ENCODE assay signal across 16 cellular contexts in the genomic region with DNA sequence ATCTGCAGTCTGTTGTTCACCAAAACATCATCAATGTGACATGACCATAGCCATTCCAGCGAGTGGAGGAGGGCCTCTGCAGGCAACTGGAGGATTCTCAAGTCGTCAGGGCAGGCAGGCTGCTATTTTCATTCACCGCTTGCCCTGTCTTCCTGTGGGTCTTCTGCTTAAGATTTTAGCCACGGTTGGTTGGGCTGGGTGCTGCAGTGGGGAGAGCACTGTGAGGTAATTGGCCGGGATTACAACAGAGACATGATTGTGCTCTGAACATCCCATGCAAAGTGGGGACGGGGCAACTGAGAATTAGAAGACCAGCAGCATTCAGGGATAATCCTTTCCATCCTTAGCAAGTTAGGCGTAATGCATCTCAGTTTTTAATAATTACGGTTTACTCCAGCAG.
"Had no signal": no experiment of that assay in that cellular context is flagged by ENCODE, and none has a peak within 500 bp of the region (broad histone marks: within the 10 kb centered on the region; RNA-seq: fewer than 3 reads in every experiment).

No MANE protein-coding gene starts in this region.

- H3K4me1 ChIP-seq: ascending aorta, gastrocnemius medialis, heart right ventricle, prostate gland, right lobe of liver, tibial nerve had no signal

- H3K4me1 Mint-ChIP-seq: activated naive CD8-positive, alpha-beta T cell treated with anti-CD3 and anti-CD28 coated beads, Interleukin-2, amount 50 U/mL, for 24 hours; activated T-helper 17 cell treated with anti-CD3 and anti-CD28 coated beads, Interleukin-2, amount 50 U/mL, for 72 hours; nephron had no signal

- H3K36me3 ChIP-seq: ascending aorta, heart right ventricle, prostate gland, right lobe of liver, vagina had no signal

- H3K27ac Mint-ChIP-seq: activated naive CD4-positive, alpha-beta T cell treated with anti-CD3 and anti-CD28 coated beads for 36 hours; activated naive CD8-positive, alpha-beta T cell treated with anti-CD3 and anti-CD28 coated beads, Interleukin-2, amount 50 U/mL, for 24 hours; activated T-helper 17 cell treated with anti-CD3 and anti-CD28 coated beads, Interleukin-2, amount 50 U/mL, for 72 hours; nephron; T-helper 2 cell treated with Interferon-gamma antibody and Interleukin-4, amounts not matched to agents 5 μg/mL and 100 μg/mL, for 36 hours had no signal

- H3K4me3 Mint-ChIP-seq: activated naive CD4-positive, alpha-beta T cell treated with anti-CD3 and anti-CD28 coated beads for 36 hours; activated naive CD8-positive, alpha-beta T cell treated with anti-CD3 and anti-CD28 coated beads, Interleukin-2, amount 50 U/mL, for 24 hours; activated T-helper 17 cell treated with anti-CD3 and anti-CD28 coated beads, Interleukin-2, amount 50 U/mL, for 72 hours; nephron; T-helper 2 cell treated with Interferon-gamma antibody and Interleukin-4, amounts not matched to agents 5 μg/mL and 100 μg/mL, for 36 hours had no signal

- H3K27me3 Mint-ChIP-seq: activated naive CD8-positive, alpha-beta T cell treated with anti-CD3 and anti-CD28 coated beads, Interleukin-2, amount 50 U/mL, for 24 hours; activated T-helper 17 cell treated with anti-CD3 and anti-CD28 coated beads, Interleukin-2, amount 50 U/mL, for 72 hours had no signal

- H3K4me3 ChIP-seq: ascending aorta, gastrocnemius medialis, heart right ventricle, prostate gland, right lobe of liver, tibial nerve, vagina had no signal

- ATAC-seq: activated naive CD8-positive, alpha-beta T cell treated with anti-CD3 and anti-CD28 coated beads, Interleukin-2, amount 50 U/mL, for 24 hours; activated T-helper 17 cell treated with anti-CD3 and anti-CD28 coated beads, Interleukin-2, amount 50 U/mL, for 72 hours; gastrocnemius medialis; heart right ventricle; left lobe of liver; right lobe of liver had no signal

- H3K27me3 ChIP-seq: ascending aorta, gastrocnemius medialis, heart right ventricle, right lobe of liver, tibial nerve, vagina had no signal

- H3K9me3 ChIP-seq: ascending aorta, gastrocnemius medialis, heart right ventricle, prostate gland, right lobe of liver, tibial nerve, vagina had no signal

- DNase-seq: activated CD4-positive, alpha-beta T cell treated with anti-CD3 and anti-CD28 coated beads, Interleukin-2, amount 50 U/mL, for 1 hour; activated naive CD4-positive, alpha-beta T cell treated with anti-CD3 and anti-CD28 coated beads for 36 hours; activated naive CD8-positive, alpha-beta T cell treated with anti-CD3 and anti-CD28 coated beads, Interleukin-2, amount 50 U/mL, for 24 hours; dermis blood vessel endothelial cell; gastrocnemius medialis; heart right ventricle; mammary epithelial cell; right lobe of liver had no signal

- H3K9me3 Mint-ChIP-seq: activated naive CD4-positive, alpha-beta T cell treated with anti-CD3 and anti-CD28 coated beads for 36 hours; activated naive CD8-positive, alpha-beta T cell treated with anti-CD3 and anti-CD28 coated beads, Interleukin-2, amount 50 U/mL, for 24 hours; activated T-helper 17 cell treated with anti-CD3 and anti-CD28 coated beads, Interleukin-2, amount 50 U/mL, for 72 hours; nephron; T-helper 2 cell treated with Interferon-gamma antibody and Interleukin-4, amounts not matched to agents 5 μg/mL and 100 μg/mL, for 36 hours had no signal

- H3K27ac ChIP-seq: ascending aorta, gastrocnemius medialis, heart right ventricle, prostate gland, right lobe of liver, vagina had no signal
